ENCODE assay signal across 1 cellular context in the genomic region with DNA sequence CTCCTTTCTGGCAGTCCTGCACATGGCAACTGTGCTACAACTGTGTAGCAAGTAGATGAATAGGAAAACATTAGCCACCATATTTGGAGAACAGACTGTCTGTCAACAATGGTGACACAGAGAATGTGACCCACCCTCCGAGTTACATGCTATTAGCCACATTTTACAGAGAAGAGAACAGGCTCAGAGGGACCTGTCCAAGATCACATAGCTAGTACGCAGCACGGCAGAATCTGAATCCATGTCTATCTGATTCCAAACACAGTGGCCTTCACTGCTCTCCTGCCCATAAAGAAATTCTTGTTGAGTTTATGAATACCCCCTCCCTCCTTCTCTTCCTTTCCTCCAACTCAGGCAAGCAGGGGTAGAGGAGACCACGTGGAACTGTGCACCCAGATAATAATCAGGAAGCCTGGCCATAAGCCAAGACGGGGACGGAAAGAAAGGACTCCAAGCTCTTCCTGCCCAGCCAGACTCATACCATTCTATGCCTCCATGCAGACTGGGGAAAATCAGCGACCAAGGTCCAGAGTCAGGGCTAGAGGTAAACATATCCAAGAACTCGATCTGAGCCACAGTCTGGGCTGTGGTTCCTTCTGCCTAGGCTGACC.
TF ChIP-seq lines count a peak whose summit lies in the region.

No MANE protein-coding gene starts in this region.

TF ChIP-seq in HepG2, 621 proteins besides CTCF, POLR2A, EP300 and RAD21 (continued from another document and continues in another):
- TF ChIP-seq, protein P1, sequence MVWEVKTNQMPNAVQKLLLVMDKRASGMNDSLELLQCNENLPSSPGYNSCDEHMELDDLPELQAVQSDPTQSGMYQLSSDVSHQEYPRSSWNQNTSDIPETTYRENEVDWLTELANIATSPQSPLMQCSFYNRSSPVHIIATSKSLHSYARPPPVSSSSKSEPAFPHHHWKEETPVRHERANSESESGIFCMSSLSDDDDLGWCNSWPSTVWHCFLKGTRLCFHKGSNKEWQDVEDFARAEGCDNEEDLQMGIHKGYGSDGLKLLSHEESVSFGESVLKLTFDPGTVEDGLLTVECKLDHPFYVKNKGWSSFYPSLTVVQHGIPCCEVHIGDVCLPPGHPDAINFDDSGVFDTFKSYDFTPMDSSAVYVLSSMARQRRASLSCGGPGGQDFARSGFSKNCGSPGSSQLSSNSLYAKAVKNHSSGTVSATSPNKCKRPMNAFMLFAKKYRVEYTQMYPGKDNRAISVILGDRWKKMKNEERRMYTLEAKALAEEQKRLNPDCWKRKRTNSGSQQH (CRISPR knock-in tag; IDR thresholded peaks at IDR 0.05; ENCODE audit: low read depth), result no peak
- no peak for TF ChIP-seq ZNF451 (CRISPR knock-in tag; IDR thresholded peaks at IDR 0.05)
- no peak for TF ChIP-seq PHB2 (IDR thresholded peaks at IDR 0.05; ENCODE audit: partially characterized antibody)
- TF ChIP-seq SOX13 (IDR thresholded peaks at IDR 0.05), result no peak
- TF ChIP-seq SOX13 (CRISPR knock-in tag; conservative IDR thresholded peaks at IDR 0.05 in 1 of 2, IDR thresholded peaks at IDR 0.05 in 1 of 2), result peak in 1 of 2 experiments; percentile 27; a peak in 1 of 4 replicates
- TF ChIP-seq, protein P2, sequence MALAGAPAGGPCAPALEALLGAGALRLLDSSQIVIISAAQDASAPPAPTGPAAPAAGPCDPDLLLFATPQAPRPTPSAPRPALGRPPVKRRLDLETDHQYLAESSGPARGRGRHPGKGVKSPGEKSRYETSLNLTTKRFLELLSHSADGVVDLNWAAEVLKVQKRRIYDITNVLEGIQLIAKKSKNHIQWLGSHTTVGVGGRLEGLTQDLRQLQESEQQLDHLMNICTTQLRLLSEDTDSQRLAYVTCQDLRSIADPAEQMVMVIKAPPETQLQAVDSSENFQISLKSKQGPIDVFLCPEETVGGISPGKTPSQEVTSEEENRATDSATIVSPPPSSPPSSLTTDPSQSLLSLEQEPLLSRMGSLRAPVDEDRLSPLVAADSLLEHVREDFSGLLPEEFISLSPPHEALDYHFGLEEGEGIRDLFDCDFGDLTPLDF (CRISPR knock-in tag; IDR thresholded peaks at IDR 0.05), result no peak
- TF ChIP-seq, protein P3, sequence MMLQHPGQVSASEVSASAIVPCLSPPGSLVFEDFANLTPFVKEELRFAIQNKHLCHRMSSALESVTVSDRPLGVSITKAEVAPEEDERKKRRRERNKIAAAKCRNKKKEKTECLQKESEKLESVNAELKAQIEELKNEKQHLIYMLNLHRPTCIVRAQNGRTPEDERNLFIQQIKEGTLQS (CRISPR knock-in tag; IDR thresholded peaks at IDR 0.05), result no peak
- no peak for TF ChIP-seq MATR3 (CRISPR knock-in tag; IDR thresholded peaks at IDR 0.05)
- TF ChIP-seq, protein P4, sequence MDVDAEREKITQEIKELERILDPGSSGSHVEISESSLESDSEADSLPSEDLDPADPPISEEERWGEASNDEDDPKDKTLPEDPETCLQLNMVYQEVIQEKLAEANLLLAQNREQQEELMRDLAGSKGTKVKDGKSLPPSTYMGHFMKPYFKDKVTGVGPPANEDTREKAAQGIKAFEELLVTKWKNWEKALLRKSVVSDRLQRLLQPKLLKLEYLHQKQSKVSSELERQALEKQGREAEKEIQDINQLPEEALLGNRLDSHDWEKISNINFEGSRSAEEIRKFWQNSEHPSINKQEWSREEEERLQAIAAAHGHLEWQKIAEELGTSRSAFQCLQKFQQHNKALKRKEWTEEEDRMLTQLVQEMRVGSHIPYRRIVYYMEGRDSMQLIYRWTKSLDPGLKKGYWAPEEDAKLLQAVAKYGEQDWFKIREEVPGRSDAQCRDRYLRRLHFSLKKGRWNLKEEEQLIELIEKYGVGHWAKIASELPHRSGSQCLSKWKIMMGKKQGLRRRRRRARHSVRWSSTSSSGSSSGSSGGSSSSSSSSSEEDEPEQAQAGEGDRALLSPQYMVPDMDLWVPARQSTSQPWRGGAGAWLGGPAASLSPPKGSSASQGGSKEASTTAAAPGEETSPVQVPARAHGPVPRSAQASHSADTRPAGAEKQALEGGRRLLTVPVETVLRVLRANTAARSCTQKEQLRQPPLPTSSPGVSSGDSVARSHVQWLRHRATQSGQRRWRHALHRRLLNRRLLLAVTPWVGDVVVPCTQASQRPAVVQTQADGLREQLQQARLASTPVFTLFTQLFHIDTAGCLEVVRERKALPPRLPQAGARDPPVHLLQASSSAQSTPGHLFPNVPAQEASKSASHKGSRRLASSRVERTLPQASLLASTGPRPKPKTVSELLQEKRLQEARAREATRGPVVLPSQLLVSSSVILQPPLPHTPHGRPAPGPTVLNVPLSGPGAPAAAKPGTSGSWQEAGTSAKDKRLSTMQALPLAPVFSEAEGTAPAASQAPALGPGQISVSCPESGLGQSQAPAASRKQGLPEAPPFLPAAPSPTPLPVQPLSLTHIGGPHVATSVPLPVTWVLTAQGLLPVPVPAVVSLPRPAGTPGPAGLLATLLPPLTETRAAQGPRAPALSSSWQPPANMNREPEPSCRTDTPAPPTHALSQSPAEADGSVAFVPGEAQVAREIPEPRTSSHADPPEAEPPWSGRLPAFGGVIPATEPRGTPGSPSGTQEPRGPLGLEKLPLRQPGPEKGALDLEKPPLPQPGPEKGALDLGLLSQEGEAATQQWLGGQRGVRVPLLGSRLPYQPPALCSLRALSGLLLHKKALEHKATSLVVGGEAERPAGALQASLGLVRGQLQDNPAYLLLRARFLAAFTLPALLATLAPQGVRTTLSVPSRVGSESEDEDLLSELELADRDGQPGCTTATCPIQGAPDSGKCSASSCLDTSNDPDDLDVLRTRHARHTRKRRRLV (CRISPR knock-in tag; IDR thresholded peaks at IDR 0.05), result no peak
- no peak for TF ChIP-seq CBX1 (IDR thresholded peaks at IDR 0.05; ENCODE audit: low read depth)
- TF ChIP-seq ZNF615 (CRISPR knock-in tag; IDR thresholded peaks at IDR 0.05; ENCODE audit: borderline replicate concordance), result no peak
- TF ChIP-seq SMAD1 (CRISPR knock-in tag; IDR thresholded peaks at IDR 0.05; ENCODE audit: borderline replicate concordance, low read depth), result no peak
- no peak for TF ChIP-seq NFE2L1 (CRISPR knock-in tag; IDR thresholded peaks at IDR 0.05; ENCODE audit: borderline replicate concordance)
- no peak for TF ChIP-seq SP2 (CRISPR knock-in tag; IDR thresholded peaks at IDR 0.05)
- TF ChIP-seq ZNF136 (CRISPR knock-in tag; IDR thresholded peaks at IDR 0.05; ENCODE audit: low read depth), result no peak
- TF ChIP-seq, protein P5, sequence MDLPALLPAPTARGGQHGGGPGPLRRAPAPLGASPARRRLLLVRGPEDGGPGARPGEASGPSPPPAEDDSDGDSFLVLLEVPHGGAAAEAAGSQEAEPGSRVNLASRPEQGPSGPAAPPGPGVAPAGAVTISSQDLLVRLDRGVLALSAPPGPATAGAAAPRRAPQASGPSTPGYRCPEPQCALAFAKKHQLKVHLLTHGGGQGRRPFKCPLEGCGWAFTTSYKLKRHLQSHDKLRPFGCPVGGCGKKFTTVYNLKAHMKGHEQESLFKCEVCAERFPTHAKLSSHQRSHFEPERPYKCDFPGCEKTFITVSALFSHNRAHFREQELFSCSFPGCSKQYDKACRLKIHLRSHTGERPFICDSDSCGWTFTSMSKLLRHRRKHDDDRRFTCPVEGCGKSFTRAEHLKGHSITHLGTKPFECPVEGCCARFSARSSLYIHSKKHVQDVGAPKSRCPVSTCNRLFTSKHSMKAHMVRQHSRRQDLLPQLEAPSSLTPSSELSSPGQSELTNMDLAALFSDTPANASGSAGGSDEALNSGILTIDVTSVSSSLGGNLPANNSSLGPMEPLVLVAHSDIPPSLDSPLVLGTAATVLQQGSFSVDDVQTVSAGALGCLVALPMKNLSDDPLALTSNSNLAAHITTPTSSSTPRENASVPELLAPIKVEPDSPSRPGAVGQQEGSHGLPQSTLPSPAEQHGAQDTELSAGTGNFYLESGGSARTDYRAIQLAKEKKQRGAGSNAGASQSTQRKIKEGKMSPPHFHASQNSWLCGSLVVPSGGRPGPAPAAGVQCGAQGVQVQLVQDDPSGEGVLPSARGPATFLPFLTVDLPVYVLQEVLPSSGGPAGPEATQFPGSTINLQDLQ (CRISPR knock-in tag; IDR thresholded peaks at IDR 0.05), result no peak
- no peak for TF ChIP-seq ZSCAN20 (CRISPR knock-in tag; IDR thresholded peaks at IDR 0.05; ENCODE audit: borderline replicate concordance)
- TF ChIP-seq, protein P6, sequence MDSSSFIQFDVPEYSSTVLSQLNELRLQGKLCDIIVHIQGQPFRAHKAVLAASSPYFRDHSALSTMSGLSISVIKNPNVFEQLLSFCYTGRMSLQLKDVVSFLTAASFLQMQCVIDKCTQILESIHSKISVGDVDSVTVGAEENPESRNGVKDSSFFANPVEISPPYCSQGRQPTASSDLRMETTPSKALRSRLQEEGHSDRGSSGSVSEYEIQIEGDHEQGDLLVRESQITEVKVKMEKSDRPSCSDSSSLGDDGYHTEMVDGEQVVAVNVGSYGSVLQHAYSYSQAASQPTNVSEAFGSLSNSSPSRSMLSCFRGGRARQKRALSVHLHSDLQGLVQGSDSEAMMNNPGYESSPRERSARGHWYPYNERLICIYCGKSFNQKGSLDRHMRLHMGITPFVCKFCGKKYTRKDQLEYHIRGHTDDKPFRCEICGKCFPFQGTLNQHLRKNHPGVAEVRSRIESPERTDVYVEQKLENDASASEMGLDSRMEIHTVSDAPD (CRISPR knock-in tag; IDR thresholded peaks at IDR 0.05), result no peak
- TF ChIP-seq, protein P7, sequence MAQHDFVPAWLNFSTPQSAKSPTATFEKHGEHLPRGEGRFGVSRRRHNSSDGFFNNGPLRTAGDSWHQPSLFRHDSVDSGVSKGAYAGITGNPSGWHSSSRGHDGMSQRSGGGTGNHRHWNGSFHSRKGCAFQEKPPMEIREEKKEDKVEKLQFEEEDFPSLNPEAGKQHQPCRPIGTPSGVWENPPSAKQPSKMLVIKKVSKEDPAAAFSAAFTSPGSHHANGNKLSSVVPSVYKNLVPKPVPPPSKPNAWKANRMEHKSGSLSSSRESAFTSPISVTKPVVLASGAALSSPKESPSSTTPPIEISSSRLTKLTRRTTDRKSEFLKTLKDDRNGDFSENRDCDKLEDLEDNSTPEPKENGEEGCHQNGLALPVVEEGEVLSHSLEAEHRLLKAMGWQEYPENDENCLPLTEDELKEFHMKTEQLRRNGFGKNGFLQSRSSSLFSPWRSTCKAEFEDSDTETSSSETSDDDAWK (CRISPR knock-in tag; IDR thresholded peaks at IDR 0.05), result no peak
- TF ChIP-seq HNRNPUL1 (IDR thresholded peaks at IDR 0.05; ENCODE audit: low read depth, low read length), result no peak
- no peak for TF ChIP-seq FOSL2 (CRISPR knock-in tag; IDR thresholded peaks at IDR 0.05)
- no peak for TF ChIP-seq ZNF879 (CRISPR knock-in tag; IDR thresholded peaks at IDR 0.05)
- TF ChIP-seq ZNF263 (CRISPR knock-in tag; IDR thresholded peaks at IDR 0.05), result peak; percentile 48; the same call in 1 of the 2 replicates
- no peak for TF ChIP-seq NCOA5 (CRISPR knock-in tag; IDR thresholded peaks at IDR 0.05)
- TF ChIP-seq PHF5A (CRISPR knock-in tag; IDR thresholded peaks at IDR 0.05; ENCODE audit: low read depth, unreplicated experiment), result no peak
- 0 out of 2 replicates have a peak, but pooled peaks have one; percentile 35 for TF ChIP-seq ZNF589 (CRISPR knock-in tag; conservative IDR thresholded peaks at IDR 0.05)
- no peak; the same call in 1 of the 2 replicates for TF ChIP-seq SALL2 (CRISPR knock-in tag; IDR thresholded peaks at IDR 0.05)
- no peak; the same call in 1 of the 2 replicates for TF ChIP-seq KDM5A (IDR thresholded peaks at IDR 0.05; ENCODE audit: borderline replicate concordance, low read length)
- TF ChIP-seq NPAS2 (CRISPR knock-in tag; IDR thresholded peaks at IDR 0.05; ENCODE audit: borderline replicate concordance), result no peak
- TF ChIP-seq SMC3 (IDR thresholded peaks at IDR 0.05; ENCODE audit: low read length), result no peak
- TF ChIP-seq MED13 (CRISPR knock-in tag; IDR thresholded peaks at IDR 0.05), result no peak
- no peak for TF ChIP-seq AGO2 (optimal IDR thresholded peaks at IDR 0.05; ENCODE audit: low read depth, low read length)
- TF ChIP-seq TSC22D2 (CRISPR knock-in tag; IDR thresholded peaks at IDR 0.05; ENCODE audit: borderline replicate concordance), result no peak
- no peak for TF ChIP-seq RBM39 (IDR thresholded peaks at IDR 0.05; ENCODE audit: low read depth, low read length, poor library complexity, severe bottlenecking)
- TF ChIP-seq ZNF839 (CRISPR knock-in tag; IDR thresholded peaks at IDR 0.05; ENCODE audit: borderline replicate concordance), result no peak
- TF ChIP-seq, protein P8, sequence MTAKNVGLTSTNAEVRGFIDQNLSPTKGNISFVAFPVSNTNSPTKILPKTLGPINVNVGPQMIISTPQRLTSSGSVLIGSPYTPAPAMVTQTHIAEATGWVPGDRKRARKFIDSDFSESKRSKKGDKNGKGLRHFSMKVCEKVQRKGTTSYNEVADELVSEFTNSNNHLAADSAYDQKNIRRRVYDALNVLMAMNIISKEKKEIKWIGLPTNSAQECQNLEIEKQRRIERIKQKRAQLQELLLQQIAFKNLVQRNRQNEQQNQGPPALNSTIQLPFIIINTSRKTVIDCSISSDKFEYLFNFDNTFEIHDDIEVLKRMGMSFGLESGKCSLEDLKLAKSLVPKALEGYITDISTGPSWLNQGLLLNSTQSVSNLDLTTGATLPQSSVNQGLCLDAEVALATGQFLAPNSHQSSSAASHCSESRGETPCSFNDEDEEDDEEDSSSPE (CRISPR knock-in tag; IDR thresholded peaks at IDR 0.05), result 0 out of 2 replicates have a peak, but pooled peaks have one; percentile 13
- no peak for TF ChIP-seq ZFP82 (CRISPR knock-in tag; IDR thresholded peaks at IDR 0.05; ENCODE audit: borderline replicate concordance)
- TF ChIP-seq ZSCAN21 (CRISPR knock-in tag; IDR thresholded peaks at IDR 0.05; ENCODE audit: borderline replicate concordance), result 0 out of 2 replicates have a peak, but pooled peaks have one; percentile 30
- TF ChIP-seq PRPF4 (IDR thresholded peaks at IDR 0.05; ENCODE audit: low read depth, low read length, poor library complexity, severe bottlenecking), result no peak
- TF ChIP-seq FIP1L1 (IDR thresholded peaks at IDR 0.05; ENCODE audit: borderline replicate concordance, insufficient read depth, low read depth, low read length), result 0 out of 2 replicates have a peak, but pooled peaks have one; percentile 12
- TF ChIP-seq POLR2AphosphoS2 (IDR thresholded peaks at IDR 0.05; ENCODE audit: low read depth, low read length), result no peak
- no peak for TF ChIP-seq GABPB1 (CRISPR knock-in tag; IDR thresholded peaks at IDR 0.05)
- no peak for TF ChIP-seq MTA3 (CRISPR knock-in tag; IDR thresholded peaks at IDR 0.05)
- TF ChIP-seq ZNF17 (CRISPR knock-in tag; IDR thresholded peaks at IDR 0.05), result no peak
- TF ChIP-seq ZSCAN9 (CRISPR knock-in tag; IDR thresholded peaks at IDR 0.05; ENCODE audit: borderline replicate concordance), result peak; percentile 72; the same call in 1 of the 2 replicates
